In genomic region chr20:35312348-35312747, GRCh38 we compare ENCODE assay signal across 9 cellular contexts. TPM values are rescaled to one million over a fixed set of nuclear protein-coding genes. Genes with fewer than 3 reads are reported as not detected.
A peak's percentile ranks its signal among the peaks of the same experiment; 100 is the strongest.
DNase-seq lines count a peak whose midpoint lies in the region; ATAC-seq, FAIRE-seq and TF ChIP-seq lines count a peak whose summit lies in the region.
"Had no signal": no experiment of that assay in that cellular context is flagged by ENCODE, and none has a peak within 500 bp of the region (broad histone marks: within the 10 kb centered on the region; RNA-seq: fewer than 3 reads in every experiment).

No MANE protein-coding gene starts in this region.

- H2BK15ac ChIP-seq in H9 (ENCODE audit: low read depth, low read length): no peak overlapping the region

- H3K4me3 ChIP-seq in A673 (ENCODE audit: low read depth, low read length, poor library complexity, severe bottlenecking) (no peak overlapping the region), fibroblast of mammary gland (ENCODE audit: control insufficient read depth, low read depth, low read length) (no peak overlapping the region)

- H4K91ac ChIP-seq in H9 (ENCODE audit: insufficient read length, low read depth, low read length): no peak overlapping the region

- POLR2A ChIA-PET in A673 (lab: Charles Lee; ENCODE audit: low non-redundant PET): no interaction called here

- H2BK20ac ChIP-seq in H9 (ENCODE audit: low read depth, low read length, poor library complexity, severe bottlenecking): no peak overlapping the region

- no peak overlapping the region for H3K4ac ChIP-seq in H9 (ENCODE audit: low read depth, low read length)

- H3K4me1 ChIP-seq in A673 (ENCODE audit: insufficient read depth, low read length, poor library complexity, severe bottlenecking): peaks cover 11% of the 10 kb centered on the region
- peaks cover 2% of the 10 kb centered on the region; the same call in 1 of the 2 replicates for H3K4me1 ChIP-seq in H9 (ENCODE audit: insufficient read depth, low read length)

- intact Hi-C loops in A673 (cut with micrococcal nuclease; ENCODE audit: unreplicated experiment): no loop called here
- intact Hi-C loops in cardiac septum (cut with DNase I): no loop called here

- no peak for TF ChIP-seq POLR2A in GM12891 (IDR thresholded peaks at IDR 0.05; ENCODE audit: low read depth, low read length)

- peak overlapping the region in 2 of 3 experiments; percentile 49 to 81; a peak in 4 of 7 replicates for H3K27ac Mint-ChIP-seq in H9

- H3K27me3 ChIP-seq in A673 (replicated peaks; ENCODE audit: insufficient read depth, low read depth, low read length, poor library complexity): no peaks in the 10 kb centered on the region
- no peaks in the 10 kb centered on the region for H3K27me3 ChIP-seq in H9 (ENCODE audit: insufficient read depth, low read length)

- H3K18ac ChIP-seq in H9 (ENCODE audit: insufficient read length, low read depth, low read length): no peak overlapping the region

- H3K27ac ChIP-seq in A673 (ENCODE audit: low read depth, low read length, poor library complexity, severe bottlenecking) (no peak overlapping the region), H9 (ENCODE audit: insufficient read length, low read depth, low read length) (no peak overlapping the region)

- H3K4me2 ChIP-seq in H9 (ENCODE audit: insufficient read depth, insufficient read length, low read length): no peak overlapping the region

- no peak overlapping the region for H3K56ac ChIP-seq in H9 (ENCODE audit: insufficient read length, low read depth, low read length)

- DNase-seq in A673 (ENCODE audit: low spot score) (peak; percentile 62), H9 (no peak), T1000 (lab: John Stamatoyannopoulos, UW) (peak; percentile 58), fibroblast of mammary gland (ENCODE audit: low read depth) (peak; percentile 87), cardiac septum (ENCODE audit: low spot score) (no peak), GM12891 (ENCODE audit: insufficient read length, low spot score) (no peak)
- DNase-seq: MV-4-11 had no signal

- H3K79me1 ChIP-seq in H9 (ENCODE audit: insufficient read depth, low read depth, low read length, poor library complexity, severe bottlenecking): no peaks in the 10 kb centered on the region

- no peaks in the 10 kb centered on the region for H4K20me1 ChIP-seq in H9 (ENCODE audit: control insufficient read depth, insufficient read depth, insufficient read length)

- H4K5ac ChIP-seq in H9 (ENCODE audit: insufficient read length, low read depth, low read length): no peak overlapping the region

- H3K9ac ChIP-seq in H9 (ENCODE audit: extremely low read depth, insufficient read length, low read length): no peak overlapping the region

- H3K14ac ChIP-seq in H9 (ENCODE audit: insufficient read depth, low read length): no peak overlapping the region

- peak overlapping the region in 1 of 2 experiments; percentile 22; a peak in 1 of 5 replicates for H3K4me3 Mint-ChIP-seq in H9

- CTCF ChIA-PET in A673 (lab: Charles Lee): interaction anchor here (1.0 to 1.3 kb wide), 2 partner anchors 9 to 17 kb away, joined by 3 to 5 read pairs; no protein-coding TSS in a partner anchor

- H3K27me3 Mint-ChIP-seq in H9 (ENCODE audit: low read depth): no peaks in the 10 kb centered on the region

- WGBS in H9 (ENCODE audit: extremely low coverage, insufficient read length, low lambda C conversion rate): no CpG with 5 or more reads among the region's 1 CpG

- peaks cover 2 to 10% (median 4%) of the 10 kb centered on the region in 3 experiments; a peak in 5 of 7 replicates for H3K36me3 Mint-ChIP-seq in H9 (ENCODE audit: insufficient read depth in 1 of 3, low read depth in 3 of 3)

- no peak overlapping the region for H2BK12ac ChIP-seq in H9 (ENCODE audit: insufficient read length, low read depth, low read length)

- no peaks in the 10 kb centered on the region for H3K9me3 ChIP-seq in A673 (ENCODE audit: low read depth, low read length, poor library complexity, severe bottlenecking)
- no peaks in the 10 kb centered on the region for H3K9me3 ChIP-seq in H9 (ENCODE audit: control insufficient read depth, low read depth, low read length)

- H3K23ac ChIP-seq in H9 (ENCODE audit: insufficient read length, low read depth, low read length): no peak overlapping the region

- no peaks in the 10 kb centered on the region for H3K23me2 ChIP-seq in H9 (ENCODE audit: insufficient read length, low read depth, low read length, poor library complexity, severe bottlenecking)

- H2AFZ ChIP-seq in H9 (ENCODE audit: low read length): no peak overlapping the region

- H3K79me2 ChIP-seq in H9 (ENCODE audit: insufficient read depth, low read length): no peaks in the 10 kb centered on the region

- H3T11ph ChIP-seq in H9 (ENCODE audit: low read length): no peak overlapping the region

- ATAC-seq in GM18909 (IDR thresholded peaks at IDR 0.05; ENCODE audit: poor library complexity, unreplicated experiment) (no peak), HG02938 (IDR thresholded peaks at IDR 0.05; ENCODE audit: unreplicated experiment) (no peak)

- H4K8ac ChIP-seq in H9 (replicated peaks; ENCODE audit: insufficient read length, low read depth, low read length): no peak overlapping the region

- TF ChIP-seq CTCF in A673 (conservative IDR thresholded peaks at IDR 0.05; ENCODE audit: low read depth, low read length) (no peak), H9 (conservative IDR thresholded peaks at IDR 0.05) (no peak), fibroblast of mammary gland (conservative IDR thresholded peaks at IDR 0.05; ENCODE audit: control insufficient read depth, insufficient read depth, low read depth, low read length) (no peak)

- no peaks in the 10 kb centered on the region for H3K36me3 ChIP-seq in A673 (ENCODE audit: insufficient read depth, low read length, poor library complexity, severe bottlenecking)

- no peak overlapping the region for H2BK120ac ChIP-seq in H9 (ENCODE audit: low read depth, low read length, poor library complexity, severe bottlenecking)

- BruUV-seq in A673 (replicated peaks; lab: Mats Ljungman, UMichigan): no TSS peak

- H2BK5ac ChIP-seq in H9 (ENCODE audit: insufficient read length, low read length): no peak overlapping the region

- H3K9me3 Mint-ChIP-seq in H9: no peaks in the 10 kb centered on the region

- peaks cover 24 to 30% of the 10 kb centered on the region in 2 experiments for H3K4me1 Mint-ChIP-seq in H9

- no peak for FAIRE-seq in GM12891 (lab: Jason Lieb, UNC)

- no peak overlapping the region for H2AK5ac ChIP-seq in H9 (ENCODE audit: insufficient read length, low read length)

TF ChIP-seq in GM12891, 5 proteins besides CTCF, POLR2A, EP300 and RAD21:
- no peak for TF ChIP-seq PAX5 (IDR thresholded peaks at IDR 0.05; ENCODE audit: insufficient read depth, low read length, severe bottlenecking)
- TF ChIP-seq POLR2AphosphoS5 (IDR thresholded peaks at IDR 0.05; ENCODE audit: low read depth, low read length): no peak
- no peak for TF ChIP-seq SPI1 (IDR thresholded peaks at IDR 0.05; ENCODE audit: low read depth, low read length)
- no peak for TF ChIP-seq POU2F2 (IDR thresholded peaks at IDR 0.05; ENCODE audit: low read depth, low read length)
- no peak for TF ChIP-seq TAF1 (IDR thresholded peaks at IDR 0.05; ENCODE audit: low read depth, low read length)

RNA-seq across cellular contexts. Expression of gene FAM83C, which starts 20.1 kb away (rescaled TPM):
- total RNA-seq in A673 (2021): not detected in 2 replicates
- not detected in 2 replicates for total RNA-seq in H9 (2021)
- not detected for total RNA-seq in cardiac septum
- 0.06 TPM for polyA plus RNA-seq in GM12891 (2012; ENCODE audit: low read depth, missing spikeins)

RNA-seq across cellular contexts. Expression of gene EIF6, which starts 27.8 kb away (rescaled TPM):
- total RNA-seq in A673 (2021) (172 and 180 TPM in 2 replicates), H9 (2021) (150 and 154 TPM in 2 replicates), cardiac septum (41.2 TPM)
- polyA plus RNA-seq in GM12891 (2012; ENCODE audit: low read depth, missing spikeins): 88.4 TPM

RNA-seq across cellular contexts. Expression of gene MMP24OS, which starts 34.4 kb away (rescaled TPM):
- total RNA-seq in A673 (2021): 26.2 and 34.0 TPM in 2 replicates
- 43.8 and 45.6 TPM in 2 replicates for total RNA-seq in H9 (2021)
- 63.4 TPM for total RNA-seq in cardiac septum
- polyA plus RNA-seq in GM12891 (2012; ENCODE audit: low read depth, missing spikeins): 31.0 TPM

Comparison
In these comparisons a context has a peak if more than half of its experiments do, and no peak if none do; other contexts are left out.
1. DNase-seq: peak in A673 (single experiment), T1000 (single experiment) and fibroblast of mammary gland (single experiment); none in H9 (single experiment), cardiac septum (single experiment) and GM12891 (single experiment).